Comparison of ENCODE assay signal across 16 cellular contexts in the genomic region with DNA sequence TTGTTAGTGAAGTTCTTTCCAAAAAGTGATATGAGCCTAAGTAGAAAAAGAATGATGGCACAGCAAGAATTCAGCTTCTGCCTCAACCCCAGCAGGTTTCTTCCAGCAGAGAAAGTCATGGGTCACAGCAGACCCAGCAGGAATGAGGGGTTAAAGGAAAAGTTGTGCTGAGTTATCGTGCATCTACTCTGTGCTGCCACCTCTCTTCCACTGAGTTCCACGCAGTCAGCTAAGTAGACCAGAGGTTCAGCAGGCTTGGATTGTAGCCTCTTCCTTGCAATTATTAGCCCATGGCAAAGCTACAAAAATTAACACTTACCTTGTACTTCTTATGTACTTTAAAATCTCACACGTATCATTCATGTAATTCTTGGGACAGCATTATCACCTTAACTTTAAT.
DNase-seq lines count a peak whose midpoint lies in the region; ATAC-seq, FAIRE-seq and TF ChIP-seq lines count a peak whose summit lies in the region.
"Had no signal": no experiment of that assay in that cellular context is flagged by ENCODE, and none has a peak within 500 bp of the region (broad histone marks: within the 10 kb centered on the region; RNA-seq: fewer than 3 reads in every experiment).

No MANE protein-coding gene starts in this region.

- WGBS in GM12878 (ENCODE audit: insufficient coverage, insufficient replicate concordance, low lambda C conversion rate, missing lambda C conversion rate): 0% methylated on average over 3 of the region's 3 CpGs

- intact Hi-C loops in GM12878 (cut with micrococcal nuclease; ENCODE audit: unreplicated experiment): no loop called here

- H3K79me2 ChIP-seq in GM12878 (ENCODE audit: control insufficient read depth, insufficient read depth, low read length) (no peaks in the 10 kb centered on the region), neural progenitor cell (ENCODE audit: low read depth) (no peaks in the 10 kb centered on the region)

- SMC1A ChIA-PET in GM12878 (lab: Charles Lee; ENCODE audit: uncharacterized antibody, unreplicated experiment): interaction anchor here (0.6 to 2.0 kb wide), 2 partner anchors 14 to 70 kb away, joined by 3 to 5 read pairs; no protein-coding TSS in a partner anchor

- BruUV-seq in GM12878 (replicated peaks; lab: Mats Ljungman, UMichigan): no TSS peak

- H3K4me1 Mint-ChIP-seq in neural progenitor cell (no peaks in the 10 kb centered on the region), HFFc6 (ENCODE audit: low read depth) (no peaks in the 10 kb centered on the region)
- H3K4me1 Mint-ChIP-seq: activated CD4-positive, alpha-beta T cell treated with anti-CD3 and anti-CD28 coated beads for 36 hours; activated T-helper 17 cell treated with anti-CD3 and anti-CD28 coated beads, Interleukin-2, amount 50 U/mL, for 72 hours had no signal

- H3F3A ChIP-seq in neural progenitor cell (ENCODE audit: low read depth): no peaks in the 10 kb centered on the region

- ATAC-seq in GM12878: no peak
- no peak for ATAC-seq in GM19467 (IDR thresholded peaks at IDR 0.05; ENCODE audit: unreplicated experiment)
- ATAC-seq: activated CD4-positive, alpha-beta T cell treated with anti-CD3 and anti-CD28 coated beads for 36 hours; activated T-helper 17 cell treated with anti-CD3 and anti-CD28 coated beads, Interleukin-2, amount 50 U/mL, for 72 hours; gastroesophageal sphincter; left ventricle myocardium superior had no signal

- H3K27ac Mint-ChIP-seq in neural progenitor cell (no peak overlapping the region), HFFc6 (no peak overlapping the region)
- H3K27ac Mint-ChIP-seq: activated CD4-positive, alpha-beta T cell treated with anti-CD3 and anti-CD28 coated beads for 36 hours; activated T-helper 17 cell treated with anti-CD3 and anti-CD28 coated beads, Interleukin-2, amount 50 U/mL, for 72 hours had no signal

- TF ChIP-seq EP300 in GM12878 (IDR thresholded peaks at IDR 0.05; ENCODE audit: borderline replicate concordance in 1 of 2, control insufficient read depth in 1 of 2, low read depth in 2 of 2, low read length in 2 of 2): no peak

- TF ChIP-seq POLR2A in GM12878 (IDR thresholded peaks at IDR 0.05; ENCODE audit: low read depth, low read length): no peak

- H3K9me3 ChIP-seq in GM12878 (replicated peaks; ENCODE audit: control insufficient read depth, insufficient read depth, low read length) (no peaks in the 10 kb centered on the region), neural progenitor cell (ENCODE audit: low read depth) (no peaks in the 10 kb centered on the region)
- H3K9me3 ChIP-seq: HAP-1 had no signal

- RAD21 ChIA-PET in GM12878 (lab: Charles Lee; ENCODE audit: unreplicated experiment): no interaction called here

- H3K4me3 ChIP-seq in LNCaP clone FGC (ENCODE audit: low read depth, low read length): no peak overlapping the region
- H3K4me3 ChIP-seq in GM12878: no peak overlapping the region
- no peak overlapping the region for H3K4me3 ChIP-seq in neural progenitor cell
- H3K4me3 ChIP-seq: gastroesophageal sphincter, HAP-1 had no signal

- H3K36me3 Mint-ChIP-seq in neural progenitor cell: no peaks in the 10 kb centered on the region
- H3K36me3 Mint-ChIP-seq in HFFc6 (ENCODE audit: low read depth): 0 out of 2 replicates have a peak, but pooled peaks cover 1% of the 10 kb centered on the region

- POLR2A ChIA-PET in GM12878 (lab: Charles Lee): no interaction called here

- no peaks in the 10 kb centered on the region for H3K36me3 ChIP-seq in GM12878 (ENCODE audit: control insufficient read depth in 2 of 2, insufficient read depth in 2 of 2, low read length in 1 of 2)
- no peaks in the 10 kb centered on the region for H3K36me3 ChIP-seq in neural progenitor cell
- H3K36me3 ChIP-seq: gastroesophageal sphincter, HAP-1 had no signal

- no peak overlapping the region for H2AFZ ChIP-seq in GM12878 (ENCODE audit: control insufficient read depth, low read depth, low read length)
- no peak overlapping the region for H2AFZ ChIP-seq in neural progenitor cell (replicated peaks)

- H4K20me1 ChIP-seq in GM12878 (ENCODE audit: control insufficient read depth, insufficient read depth) (no peaks in the 10 kb centered on the region), neural progenitor cell (ENCODE audit: low read depth) (no peaks in the 10 kb centered on the region)

- FAIRE-seq in GM12878 (lab: Jason Lieb, UNC): no peak

- TF ChIP-seq CTCF in LNCaP clone FGC (IDR thresholded peaks at IDR 0.05; ENCODE audit: control insufficient read depth, extremely low read depth, insufficient read depth): peak; percentile 58
- TF ChIP-seq CTCF in GM12878 (IDR thresholded peaks at IDR 0.05 in 2 of 3, conservative IDR thresholded peaks at IDR 0.05 in 1 of 3; ENCODE audit: control insufficient read depth in 2 of 3, extremely low read depth in 1 of 3, insufficient read depth in 1 of 3, low read depth in 3 of 3, low read length in 3 of 3): peak; percentile 26 to 31 (median 31); a peak in 4 of 6 replicates
- peak; percentile 47 for TF ChIP-seq CTCF in neural progenitor cell (IDR thresholded peaks at IDR 0.05)
- TF ChIP-seq CTCF in HFFc6 (IDR thresholded peaks at IDR 0.05): no peak

- H3K9ac ChIP-seq in GM12878 (ENCODE audit: control insufficient read depth, insufficient read depth, low read length) (no peak overlapping the region), neural progenitor cell (no peak overlapping the region)

- in situ Hi-C loops in GM12878 (cut with MboI): no loop called here

- TF ChIP-seq RAD21 in GM12878 (IDR thresholded peaks at IDR 0.05; ENCODE audit: insufficient read depth, low read depth, low read length): no peak

- H3K27ac ChIP-seq in GM12878 (ENCODE audit: control insufficient read depth, insufficient read depth): no peak overlapping the region
- no peak overlapping the region for H3K27ac ChIP-seq in neural progenitor cell
- H3K27ac ChIP-seq: gastroesophageal sphincter had no signal

- H3K4me2 ChIP-seq in GM12878 (ENCODE audit: control insufficient read depth, insufficient read depth) (no peak overlapping the region), neural progenitor cell (no peak overlapping the region)

- 0 out of 4 replicates have a peak, but pooled peaks cover 0 to 2% of the 10 kb centered on the region in 2 experiments for H3K27me3 ChIP-seq in GM12878 (replicated peaks in 1 of 2; ENCODE audit: control insufficient read depth in 2 of 2, insufficient read depth in 2 of 2, low read length in 1 of 2)
- no peaks in the 10 kb centered on the region for H3K27me3 ChIP-seq in neural progenitor cell
- H3K27me3 ChIP-seq: gastroesophageal sphincter had no signal

- H3K9me3 Mint-ChIP-seq in neural progenitor cell: peaks cover 4% of the 10 kb centered on the region
- H3K9me3 Mint-ChIP-seq in HFFc6: peaks cover 38% of the 10 kb centered on the region

- H3K4me3 Mint-ChIP-seq in neural progenitor cell (no peak overlapping the region), HFFc6 (no peak overlapping the region)
- H3K4me3 Mint-ChIP-seq: activated CD4-positive, alpha-beta T cell treated with anti-CD3 and anti-CD28 coated beads for 36 hours; activated T-helper 17 cell treated with anti-CD3 and anti-CD28 coated beads, Interleukin-2, amount 50 U/mL, for 72 hours had no signal

- peaks cover 3% of the 10 kb centered on the region for H3K27me3 Mint-ChIP-seq in neural progenitor cell (ENCODE audit: insufficient read depth, low read depth)
- H3K27me3 Mint-ChIP-seq in HFFc6 (ENCODE audit: insufficient read depth): no peaks in the 10 kb centered on the region
- H3K27me3 Mint-ChIP-seq: activated CD4-positive, alpha-beta T cell treated with anti-CD3 and anti-CD28 coated beads for 36 hours; activated T-helper 17 cell treated with anti-CD3 and anti-CD28 coated beads, Interleukin-2, amount 50 U/mL, for 72 hours had no signal

- H3K4me1 ChIP-seq in GM12878 (ENCODE audit: control insufficient read depth, insufficient read depth, low read length): no peaks in the 10 kb centered on the region
- H3K4me1 ChIP-seq in neural progenitor cell: no peaks in the 10 kb centered on the region
- H3K4me1 ChIP-seq: gastroesophageal sphincter, HAP-1 had no signal

- DNase-seq in DMS 273 (lab: John Stamatoyannopoulos, UW; ENCODE audit: unreplicated experiment) (peak; percentile 30), DMS 273 treated with DMSO at 0.1 percent for 48 hours (lab: John Stamatoyannopoulos, UW) (no peak), LNCaP clone FGC (ENCODE audit: low read depth) (no peak), GM12878 (ENCODE audit: low read depth, low spot score) (no peak), neural progenitor cell (ENCODE audit: low spot score) (peak; percentile 46), DMS79 (lab: John Stamatoyannopoulos, UW) (no peak), HFFc6 (no peak)
- DNase-seq: activated CD4-positive, alpha-beta T cell treated with anti-CD3 and anti-CD28 coated beads for 36 hours; effector CD4-positive, alpha-beta T cell; KG1; left ventricle myocardium superior; NCI-H2171 had no signal

- CTCF ChIA-PET in GM12878 (lab: Yijun Ruan, JAX): no interaction called here

TF ChIP-seq in GM12878, 131 proteins besides CTCF, POLR2A, EP300 and RAD21 (continues in another document):
- TF ChIP-seq CBX3 (IDR thresholded peaks at IDR 0.05; ENCODE audit: borderline replicate concordance, low read depth): no peak
- TF ChIP-seq, protein P1, sequence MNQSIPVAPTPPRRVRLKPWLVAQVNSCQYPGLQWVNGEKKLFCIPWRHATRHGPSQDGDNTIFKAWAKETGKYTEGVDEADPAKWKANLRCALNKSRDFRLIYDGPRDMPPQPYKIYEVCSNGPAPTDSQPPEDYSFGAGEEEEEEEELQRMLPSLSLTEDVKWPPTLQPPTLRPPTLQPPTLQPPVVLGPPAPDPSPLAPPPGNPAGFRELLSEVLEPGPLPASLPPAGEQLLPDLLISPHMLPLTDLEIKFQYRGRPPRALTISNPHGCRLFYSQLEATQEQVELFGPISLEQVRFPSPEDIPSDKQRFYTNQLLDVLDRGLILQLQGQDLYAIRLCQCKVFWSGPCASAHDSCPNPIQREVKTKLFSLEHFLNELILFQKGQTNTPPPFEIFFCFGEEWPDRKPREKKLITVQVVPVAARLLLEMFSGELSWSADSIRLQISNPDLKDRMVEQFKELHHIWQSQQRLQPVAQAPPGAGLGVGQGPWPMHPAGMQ (IDR thresholded peaks at IDR 0.05; ENCODE audit: borderline replicate concordance): no peak
- TF ChIP-seq BACH1 (IDR thresholded peaks at IDR 0.05; ENCODE audit: borderline replicate concordance): no peak
- no peak for TF ChIP-seq POU2F2 (IDR thresholded peaks at IDR 0.05; ENCODE audit: borderline replicate concordance, low read depth, low read length)
- no peak for TF ChIP-seq ZSCAN29 (IDR thresholded peaks at IDR 0.05)
- no peak for TF ChIP-seq MYC (IDR thresholded peaks at IDR 0.05; ENCODE audit: insufficient read depth, insufficient read length, insufficient replicate concordance, low read length, severe bottlenecking)
- TF ChIP-seq ZZZ3 (IDR thresholded peaks at IDR 0.05; ENCODE audit: control insufficient read depth, insufficient read length, low read depth): no peak
- no peak for TF ChIP-seq RFX5 (IDR thresholded peaks at IDR 0.05; ENCODE audit: low read depth, low read length)
- no peak for TF ChIP-seq PAX5 (IDR thresholded peaks at IDR 0.05; ENCODE audit: borderline replicate concordance, low read depth, low read length)
- TF ChIP-seq CBFB (IDR thresholded peaks at IDR 0.05; ENCODE audit: low read depth): no peak
- no peak for TF ChIP-seq SPI1 (IDR thresholded peaks at IDR 0.05; ENCODE audit: borderline replicate concordance, insufficient read depth, low read depth, low read length)

Comparison
In these comparisons a context has a peak if more than half of its experiments do, and no peak if none do; other contexts are left out.
1. DNase-seq: peak in DMS 273 (single experiment) and neural progenitor cell (single experiment); none in DMS 273 treated with DMSO at 0.1 percent for 48 hours (single experiment), LNCaP clone FGC (single experiment), GM12878 (single experiment), DMS79 (single experiment) and HFFc6 (single experiment).